ENCODE assay signal across 5 cellular contexts in genomic region chr12:56940942-56941298, GRCh38. TPM values are rescaled to one million over a fixed set of nuclear protein-coding genes. Genes with fewer than 3 reads are reported as not detected.
"Had no signal": no experiment of that assay in that cellular context is flagged by ENCODE, and none has a peak within 500 bp of the region (broad histone marks: within the 10 kb centered on the region; RNA-seq: fewer than 3 reads in every experiment).

No MANE protein-coding gene starts in this region.

RNA-seq across cellular contexts. Expression of gene SDR9C7, which starts 6.7 kb away (rescaled TPM):
- total RNA-seq: activated B cell treated with CpG ODN at 0.5 μM for 24 hours; activated CD4-positive, alpha-beta T cell treated with anti-CD3 and anti-CD28 coated beads, Interleukin-2, amount 10 ng/mL, durations not matched to agents 24 days and 14 days; activated naive CD4-positive, alpha-beta T cell treated with anti-CD3 and anti-CD28 coated beads, Interleukin-2, amount 50 U/mL, for 72 hours; activated T-cell treated with anti-CD3 and anti-CD28 coated beads, Interleukin-2, amount 50 U/mL, for 4 hours; T-cell had no signal
